Comparison of ENCODE assay signal across 15 cellular contexts in genomic region chr4:126358041-126358440, GRCh38.
A peak's percentile ranks its signal among the peaks of the same experiment; 100 is the strongest.
DNase-seq lines count a peak whose midpoint lies in the region.
"Had no signal": no experiment of that assay in that cellular context is flagged by ENCODE, and none has a peak within 500 bp of the region (broad histone marks: within the 10 kb centered on the region; RNA-seq: fewer than 3 reads in every experiment).

No MANE protein-coding gene starts in this region.

- DNase-seq in NCI-H82 (lab: John Stamatoyannopoulos, UW) (peak; percentile 45), NCI-H82 treated with DMSO at 0.1 percent for 48 hours (lab: John Stamatoyannopoulos, UW; ENCODE audit: unreplicated experiment) (no peak), NCI-H446 treated with DMSO at 0.1 percent for 48 hours (lab: John Stamatoyannopoulos, UW) (peak; percentile 89), myocyte (ENCODE audit: low read depth) (peak; percentile 81), NCI-H2107 treated with DMSO at 0.1 percent for 48 hours (lab: John Stamatoyannopoulos, UW; ENCODE audit: unreplicated experiment) (no peak), NOMO-1 treated with dmso at 0.1 percent for 144 hours (lab: John Stamatoyannopoulos, UW; ENCODE audit: unreplicated experiment) (no peak)
- no peak for DNase-seq in stimulated activated CD4-positive, alpha-beta T cell treated with anti-CD3 and anti-CD28 coated beads, Interleukin-1b, Interleukin-23, amount 100 ng/mL, for 48 hours
- DNase-seq: AML-193; Caco-2; CD4-positive, alpha-beta T cell; DMS53; DND-41; EL; GOT3; H7 had no signal

Comparison
In these comparisons a context has a peak if more than half of its experiments do, and no peak if none do; other contexts are left out.
1. DNase-seq: peak in NCI-H82 (single experiment), NCI-H446 treated with DMSO at 0.1 percent for 48 hours (single experiment) and myocyte (single experiment); none in NCI-H82 treated with DMSO at 0.1 percent for 48 hours (single experiment), stimulated activated CD4-positive, alpha-beta T cell treated with anti-CD3 and anti-CD28 coated beads, Interleukin-1b, Interleukin-23, amount 100 ng/mL, for 48 hours (single experiment), NCI-H2107 treated with DMSO at 0.1 percent for 48 hours (single experiment) and NOMO-1 treated with dmso at 0.1 percent for 144 hours (single experiment).